26 cellular contexts compared by ENCODE assay signal in the genomic region with DNA sequence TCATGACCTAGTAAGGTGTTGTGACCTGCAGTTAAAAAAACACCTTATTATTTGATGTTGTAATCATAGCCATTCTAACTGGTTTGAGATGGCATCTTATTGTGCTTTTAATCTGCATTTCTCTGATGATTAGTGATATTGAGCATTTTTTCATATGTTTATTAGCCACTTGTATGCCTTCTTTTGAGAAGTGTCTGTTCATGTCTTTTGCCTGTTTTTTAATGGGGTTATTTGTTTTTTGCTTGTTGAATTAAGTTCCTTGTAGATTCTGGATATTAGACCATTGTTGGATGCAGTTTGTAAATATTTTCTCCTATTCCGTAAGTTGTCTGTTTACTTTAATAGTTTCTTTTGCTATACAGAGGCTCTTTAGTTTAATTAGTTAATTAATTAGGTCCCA. TPM values are rescaled to one million over a fixed set of nuclear protein-coding genes. Genes with fewer than 3 reads are reported as not detected.
DNase-seq lines count a peak whose midpoint lies in the region; ATAC-seq, FAIRE-seq and TF ChIP-seq lines count a peak whose summit lies in the region.
"Had no signal": no experiment of that assay in that cellular context is flagged by ENCODE, and none has a peak within 500 bp of the region (broad histone marks: within the 10 kb centered on the region; RNA-seq: fewer than 3 reads in every experiment).

No MANE protein-coding gene starts in this region.

- H3K36me3 Mint-ChIP-seq in natural killer cell treated with Interleukin-12 subunit alpha and Interleukin-12 subunit beta and Interleukin-15 and Interleukin-18, amount 100 ng/mL, for 72 hours: peaks cover 19% of the 10 kb centered on the region
- peaks cover 6% of the 10 kb centered on the region for H3K36me3 Mint-ChIP-seq in natural killer cell
- peaks cover 6% of the 10 kb centered on the region for H3K36me3 Mint-ChIP-seq in astrocyte (ENCODE audit: low read depth, unreplicated experiment)

- H3K4me3 Mint-ChIP-seq in natural killer cell treated with Interleukin-12 subunit alpha and Interleukin-12 subunit beta and Interleukin-15 and Interleukin-18, amount 100 ng/mL, for 72 hours: peak overlapping the region; percentile 1
- H3K4me3 Mint-ChIP-seq in natural killer cell: no peak overlapping the region
- H3K4me3 Mint-ChIP-seq in astrocyte (ENCODE audit: unreplicated experiment): no peak overlapping the region
- H3K4me3 Mint-ChIP-seq: CD14-positive monocyte; CD4-positive, CD25-positive, alpha-beta regulatory T cell; CD8-positive, alpha-beta memory T cell had no signal

- intact Hi-C loops in natural killer cell (cut with micrococcal nuclease): no loop called here

- no peaks in the 10 kb centered on the region for H3K79me2 ChIP-seq in astrocyte (ENCODE audit: insufficient read depth, low read length)

- peaks cover 19% of the 10 kb centered on the region for H3K4me1 ChIP-seq in astrocyte (ENCODE audit: insufficient read depth, low read length)
- peaks cover 0 to 4% of the 10 kb centered on the region in 2 donors for H3K4me1 ChIP-seq in small intestine (ENCODE audit: control insufficient read depth in 2 of 2, insufficient read depth in 1 of 2, low read depth in 1 of 2, low read length in 1 of 2)
- H3K4me1 ChIP-seq: BLaER1 had no signal

- H3K36me3 ChIP-seq in astrocyte (ENCODE audit: insufficient read depth, low read length) (no peaks in the 10 kb centered on the region), small intestine (ENCODE audit: control insufficient read depth in 2 of 2, insufficient read depth in 2 of 2, low read length in 2 of 2) (peaks cover 0 to 14% of the 10 kb centered on the region in 2 donors)

- H3K4me3 ChIP-seq in astrocyte (ENCODE audit: insufficient read depth, low read depth, low read length) (no peak overlapping the region), small intestine (ENCODE audit: low read depth in 1 of 2, low read length in 2 of 2) (no peak overlapping the region)
- H3K4me3 ChIP-seq: BLaER1 had no signal

- no peak overlapping the region for H3K27ac ChIP-seq in astrocyte (ENCODE audit: low read depth, low read length)
- no peak overlapping the region for H3K27ac ChIP-seq in small intestine (ENCODE audit: low read depth in 1 of 2, low read length in 1 of 2)
- H3K27ac ChIP-seq: BLaER1 had no signal

- TF ChIP-seq CTCF in natural killer cell (IDR thresholded peaks at IDR 0.05) (no peak), astrocyte (IDR thresholded peaks at IDR 0.05; ENCODE audit: insufficient read depth, low read depth, low read length) (no peak)

- H3K27ac Mint-ChIP-seq in natural killer cell treated with Interleukin-12 subunit alpha and Interleukin-12 subunit beta and Interleukin-15 and Interleukin-18, amount 100 ng/mL, for 72 hours: peak overlapping the region in 1 of 2 donors; percentile 45
- H3K27ac Mint-ChIP-seq in natural killer cell: no peak overlapping the region
- H3K27ac Mint-ChIP-seq in astrocyte (ENCODE audit: unreplicated experiment): peak overlapping the region; percentile 27
- H3K27ac Mint-ChIP-seq: CD14-positive monocyte had no signal

- no peak overlapping the region for H2AFZ ChIP-seq in astrocyte (ENCODE audit: low read depth, low read length)

- H3K27me3 ChIP-seq in astrocyte (ENCODE audit: insufficient read depth, low read length) (no peaks in the 10 kb centered on the region), small intestine (ENCODE audit: control insufficient read depth in 2 of 2, insufficient read depth in 2 of 2, low read length in 2 of 2) (no peaks in the 10 kb centered on the region)
- H3K27me3 ChIP-seq: BE2C, BLaER1 had no signal

- H3K4me1 Mint-ChIP-seq in natural killer cell treated with Interleukin-12 subunit alpha and Interleukin-12 subunit beta and Interleukin-15 and Interleukin-18, amount 100 ng/mL, for 72 hours (ENCODE audit: low read depth in 2 of 2): peaks cover 41 to 54% of the 10 kb centered on the region in 2 donors
- H3K4me1 Mint-ChIP-seq in natural killer cell (peaks cover 16 to 26% of the 10 kb centered on the region in 2 donors), astrocyte (ENCODE audit: low read depth, unreplicated experiment) (peaks cover 23% of the 10 kb centered on the region)
- H3K4me1 Mint-ChIP-seq: CD14-positive monocyte had no signal

- no peak for DNase-seq in natural killer cell treated with Interleukin-12 subunit alpha and Interleukin-12 subunit beta and Interleukin-15 and Interleukin-18, amount 100 ng/mL, for 72 hours (ENCODE audit: low spot score)
- DNase-seq in natural killer cell (no peak), astrocyte (ENCODE audit: low read depth) (no peak), small intestine (no peak), activated T-cell treated with anti-CD3 and anti-CD28 coated beads for 4 hours (no peak), hepatic stellate cell (ENCODE audit: low spot score) (no peak)
- DNase-seq: 8988T; ACHN; BE2C; C1 segment of cervical spinal cord; CD4-positive, alpha-beta memory T cell; CD4-positive, CD25-positive, alpha-beta regulatory T cell; CD8-positive, alpha-beta memory T cell; COR-L47; DMS 273 treated with DMSO at 0.1 percent for 48 hours; DMS153; DMS53; DMS79; DND-41; GF-D8 had no signal

- H3K4me2 ChIP-seq in astrocyte (ENCODE audit: low read length): no peak overlapping the region
- H3K4me2 ChIP-seq: BLaER1 had no signal

- 76 to 94% (median 94%) methylated on average over 1 of the region's 1 CpG for WGBS in small intestine, 3 donors

- no peaks in the 10 kb centered on the region for H3K27me3 Mint-ChIP-seq in natural killer cell treated with Interleukin-12 subunit alpha and Interleukin-12 subunit beta and Interleukin-15 and Interleukin-18, amount 100 ng/mL, for 72 hours
- H3K27me3 Mint-ChIP-seq in natural killer cell (ENCODE audit: low read depth in 2 of 2) (no peaks in the 10 kb centered on the region), astrocyte (ENCODE audit: low read depth, unreplicated experiment) (no peaks in the 10 kb centered on the region)
- H3K27me3 Mint-ChIP-seq: CD4-positive, alpha-beta memory T cell; CD4-positive, CD25-positive, alpha-beta regulatory T cell; CD8-positive, alpha-beta memory T cell had no signal

- no peak for FAIRE-seq in astrocyte (lab: Jason Lieb, UNC)
- peak; percentile 64 for FAIRE-seq in small intestine (lab: Jason Lieb, UNC)
- FAIRE-seq: A204.1, G401.6, GM12891, GM19239 had no signal

- H3K9me3 ChIP-seq in astrocyte (ENCODE audit: insufficient read depth, low read depth, low read length): no peaks in the 10 kb centered on the region
- H3K9me3 ChIP-seq in small intestine (ENCODE audit: control insufficient read depth, low read depth): no peaks in the 10 kb centered on the region
- H3K9me3 ChIP-seq: BE2C, BLaER1 had no signal

- ATAC-seq in natural killer cell treated with Interleukin-12 subunit alpha and Interleukin-12 subunit beta and Interleukin-15 and Interleukin-18, amount 100 ng/mL, for 72 hours: no peak
- no peak for ATAC-seq in natural killer cell

- H3K9ac ChIP-seq in astrocyte (ENCODE audit: low read length): no peak overlapping the region
- H3K9ac ChIP-seq: BLaER1 had no signal

- H4K20me1 ChIP-seq in astrocyte (ENCODE audit: insufficient read depth, low read length): peaks cover 19% of the 10 kb centered on the region
- H4K20me1 ChIP-seq: BLaER1 had no signal

- H3K9me3 Mint-ChIP-seq in natural killer cell treated with Interleukin-12 subunit alpha and Interleukin-12 subunit beta and Interleukin-15 and Interleukin-18, amount 100 ng/mL, for 72 hours: no peaks in the 10 kb centered on the region
- no peaks in the 10 kb centered on the region for H3K9me3 Mint-ChIP-seq in natural killer cell
- peaks cover 2% of the 10 kb centered on the region for H3K9me3 Mint-ChIP-seq in astrocyte (ENCODE audit: unreplicated experiment)
- H3K9me3 Mint-ChIP-seq: CD4-positive, alpha-beta memory T cell; CD4-positive, CD25-positive, alpha-beta regulatory T cell; CD8-positive, alpha-beta memory T cell had no signal

RNA-seq across cellular contexts. Expression of a gene that starts 41.0 kb away (rescaled TPM):
- 10 to 100 TPM; 45.0 to 60.4 TPM for total RNA-seq in natural killer cell treated with Interleukin-12 subunit alpha and Interleukin-12 subunit beta and Interleukin-15 and Interleukin-18, amount 100 ng/mL, for 72 hours
- 10 to 100 TPM; 18.3 to 35.8 (median 20.5) TPM for total RNA-seq in natural killer cell
- 27.8 and 32.4 TPM in 2 replicates for total RNA-seq in astrocyte
- polyA plus RNA-seq in small intestine: 10 to 100 TPM in 2 of 3 donors, 1 to 10 TPM in 1; 8.1 to 21.1 (median 10.8) TPM

RNA-seq across cellular contexts. Expression of a gene that starts 41.6 kb away (rescaled TPM):
- total RNA-seq in natural killer cell treated with Interleukin-12 subunit alpha and Interleukin-12 subunit beta and Interleukin-15 and Interleukin-18, amount 100 ng/mL, for 72 hours: 10 to 100 TPM; 64.3 to 91.5 TPM
- total RNA-seq in natural killer cell (10 to 100 TPM; 41.5 to 49.7 (median 48.3) TPM), astrocyte (24.4 and 28.3 TPM in 2 replicates)
- polyA plus RNA-seq in small intestine: 10 to 100 TPM; 23.3 to 49.2 (median 48.9) TPM
